ENCODE assay signal across 1 cellular context in genomic region chr2:88139203-88139702, GRCh38.
A peak's percentile ranks its signal among the peaks of the same experiment; 100 is the strongest.
TF ChIP-seq lines count a peak whose summit lies in the region.

No MANE protein-coding gene starts in this region.

TF ChIP-seq in HepG2, 621 proteins besides CTCF, POLR2A, EP300 and RAD21 (continued from another document and continues in another):
- TF ChIP-seq, protein P1, sequence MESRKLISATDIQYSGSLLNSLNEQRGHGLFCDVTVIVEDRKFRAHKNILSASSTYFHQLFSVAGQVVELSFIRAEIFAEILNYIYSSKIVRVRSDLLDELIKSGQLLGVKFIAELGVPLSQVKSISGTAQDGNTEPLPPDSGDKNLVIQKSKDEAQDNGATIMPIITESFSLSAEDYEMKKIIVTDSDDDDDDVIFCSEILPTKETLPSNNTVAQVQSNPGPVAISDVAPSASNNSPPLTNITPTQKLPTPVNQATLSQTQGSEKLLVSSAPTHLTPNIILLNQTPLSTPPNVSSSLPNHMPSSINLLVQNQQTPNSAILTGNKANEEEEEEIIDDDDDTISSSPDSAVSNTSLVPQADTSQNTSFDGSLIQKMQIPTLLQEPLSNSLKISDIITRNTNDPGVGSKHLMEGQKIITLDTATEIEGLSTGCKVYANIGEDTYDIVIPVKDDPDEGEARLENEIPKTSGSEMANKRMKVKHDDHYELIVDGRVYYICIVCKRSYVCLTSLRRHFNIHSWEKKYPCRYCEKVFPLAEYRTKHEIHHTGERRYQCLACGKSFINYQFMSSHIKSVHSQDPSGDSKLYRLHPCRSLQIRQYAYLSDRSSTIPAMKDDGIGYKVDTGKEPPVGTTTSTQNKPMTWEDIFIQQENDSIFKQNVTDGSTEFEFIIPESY (CRISPR knock-in tag; IDR thresholded peaks at IDR 0.05), result 0 out of 2 replicates have a peak, but pooled peaks have one; percentile 20
- TF ChIP-seq SP1 (IDR thresholded peaks at IDR 0.05) (no peak), SP1 (CRISPR knock-in tag; IDR thresholded peaks at IDR 0.05) (0 out of 2 replicates have a peak, but pooled peaks have one; percentile 15), HDAC6 (IDR thresholded peaks at IDR 0.05; ENCODE audit: low read depth, low read length) (no peak), SATB2 (CRISPR knock-in tag; IDR thresholded peaks at IDR 0.05) (no peak), FOXJ3 (CRISPR knock-in tag; IDR thresholded peaks at IDR 0.05; ENCODE audit: borderline replicate concordance) (peak; percentile 89; the same call in 1 of the 2 replicates), SPEN (CRISPR knock-in tag; IDR thresholded peaks at IDR 0.05; ENCODE audit: low read depth) (peak; percentile 29; the same call in 1 of the 2 replicates), ZSCAN25 (CRISPR knock-in tag; IDR thresholded peaks at IDR 0.05) (no peak), HDAC2 (CRISPR knock-in tag; IDR thresholded peaks at IDR 0.05) (peak; percentile 94), SAP130 (CRISPR knock-in tag; IDR thresholded peaks at IDR 0.05; ENCODE audit: low read depth) (peak; percentile 97), NR2F1 (CRISPR knock-in tag; IDR thresholded peaks at IDR 0.05) (peak in 1 of 2 experiments; percentile 85; a peak in 2 of 4 replicates), SRSF1 (optimal IDR thresholded peaks at IDR 0.05; ENCODE audit: low read depth, low read length) (no peak), KAT7 (CRISPR knock-in tag; IDR thresholded peaks at IDR 0.05; ENCODE audit: borderline replicate concordance) (peak; percentile 89), HNRNPUL1 (IDR thresholded peaks at IDR 0.05; ENCODE audit: low read depth, low read length) (peak; percentile 70; the same call in 1 of the 2 replicates), MAFF (IDR thresholded peaks at IDR 0.05; ENCODE audit: low read depth, low read length) (no peak), DMAP1 (CRISPR knock-in tag; IDR thresholded peaks at IDR 0.05) (peak; percentile 55; the same call in 1 of the 2 replicates), ZNF780A (CRISPR knock-in tag; IDR thresholded peaks at IDR 0.05) (no peak), ZNF441 (CRISPR knock-in tag; IDR thresholded peaks at IDR 0.05; ENCODE audit: borderline replicate concordance) (no peak), GATAD1 (CRISPR knock-in tag; IDR thresholded peaks at IDR 0.05) (peak; percentile 25; the same call in 1 of the 2 replicates), MTA1 (CRISPR knock-in tag; IDR thresholded peaks at IDR 0.05; ENCODE audit: borderline replicate concordance) (no peak), ZNF569 (CRISPR knock-in tag; IDR thresholded peaks at IDR 0.05; ENCODE audit: borderline replicate concordance) (no peak), BCL3 (CRISPR knock-in tag; IDR thresholded peaks at IDR 0.05) (no peak), SALL1 (CRISPR knock-in tag; IDR thresholded peaks at IDR 0.05) (peak; percentile 95), MLX (CRISPR knock-in tag; IDR thresholded peaks at IDR 0.05) (peak; percentile 87), ZNF276 (CRISPR knock-in tag; IDR thresholded peaks at IDR 0.05; ENCODE audit: low read depth) (no peak), SNAPC2 (CRISPR knock-in tag; IDR thresholded peaks at IDR 0.05) (no peak), HNRNPLL (IDR thresholded peaks at IDR 0.05; ENCODE audit: low read depth, low read length, poor library complexity, severe bottlenecking) (no peak), ZBTB7A (CRISPR knock-in tag; IDR thresholded peaks at IDR 0.05) (no peak), SKIL (CRISPR knock-in tag; IDR thresholded peaks at IDR 0.05; ENCODE audit: borderline replicate concordance) (no peak), SIN3A (IDR thresholded peaks at IDR 0.05; ENCODE audit: borderline replicate concordance, low read depth, low read length) (0 out of 2 replicates have a peak, but pooled peaks have one; percentile 55), ZNF800 (CRISPR knock-in tag; IDR thresholded peaks at IDR 0.05) (peak; percentile 69; the same call in 1 of the 2 replicates), BORCS8-MEF2B (CRISPR knock-in tag; IDR thresholded peaks at IDR 0.05) (no peak), ZNF292 (CRISPR knock-in tag; IDR thresholded peaks at IDR 0.05; ENCODE audit: borderline replicate concordance, low read depth) (peak; percentile 91; the same call in 1 of the 2 replicates), ZNF234 (CRISPR knock-in tag; conservative IDR thresholded peaks at IDR 0.05) (no peak), NRL (CRISPR knock-in tag; IDR thresholded peaks at IDR 0.05; ENCODE audit: borderline replicate concordance) (no peak), ZNF598 (CRISPR knock-in tag; IDR thresholded peaks at IDR 0.05; ENCODE audit: borderline replicate concordance) (no peak), ZNF589 (CRISPR knock-in tag; conservative IDR thresholded peaks at IDR 0.05) (no peak), AGO2 (optimal IDR thresholded peaks at IDR 0.05; ENCODE audit: low read depth, low read length) (no peak), MLXIP (CRISPR knock-in tag; IDR thresholded peaks at IDR 0.05; ENCODE audit: borderline replicate concordance) (no peak), PCBP1 (IDR thresholded peaks at IDR 0.05; ENCODE audit: borderline replicate concordance, low read depth, low read length) (no peak), GTF2F1 (IDR thresholded peaks at IDR 0.05; ENCODE audit: low read length) (no peak), ZNF577 (CRISPR knock-in tag; IDR thresholded peaks at IDR 0.05; ENCODE audit: borderline replicate concordance, low read depth) (no peak), ZNF232 (CRISPR knock-in tag; IDR thresholded peaks at IDR 0.05; ENCODE audit: borderline replicate concordance) (peak; percentile 84; the same call in 1 of the 2 replicates), ZNF317 (CRISPR knock-in tag; IDR thresholded peaks at IDR 0.05) (0 out of 2 replicates have a peak, but pooled peaks have one; percentile 35)
- TF ChIP-seq, protein P2, sequence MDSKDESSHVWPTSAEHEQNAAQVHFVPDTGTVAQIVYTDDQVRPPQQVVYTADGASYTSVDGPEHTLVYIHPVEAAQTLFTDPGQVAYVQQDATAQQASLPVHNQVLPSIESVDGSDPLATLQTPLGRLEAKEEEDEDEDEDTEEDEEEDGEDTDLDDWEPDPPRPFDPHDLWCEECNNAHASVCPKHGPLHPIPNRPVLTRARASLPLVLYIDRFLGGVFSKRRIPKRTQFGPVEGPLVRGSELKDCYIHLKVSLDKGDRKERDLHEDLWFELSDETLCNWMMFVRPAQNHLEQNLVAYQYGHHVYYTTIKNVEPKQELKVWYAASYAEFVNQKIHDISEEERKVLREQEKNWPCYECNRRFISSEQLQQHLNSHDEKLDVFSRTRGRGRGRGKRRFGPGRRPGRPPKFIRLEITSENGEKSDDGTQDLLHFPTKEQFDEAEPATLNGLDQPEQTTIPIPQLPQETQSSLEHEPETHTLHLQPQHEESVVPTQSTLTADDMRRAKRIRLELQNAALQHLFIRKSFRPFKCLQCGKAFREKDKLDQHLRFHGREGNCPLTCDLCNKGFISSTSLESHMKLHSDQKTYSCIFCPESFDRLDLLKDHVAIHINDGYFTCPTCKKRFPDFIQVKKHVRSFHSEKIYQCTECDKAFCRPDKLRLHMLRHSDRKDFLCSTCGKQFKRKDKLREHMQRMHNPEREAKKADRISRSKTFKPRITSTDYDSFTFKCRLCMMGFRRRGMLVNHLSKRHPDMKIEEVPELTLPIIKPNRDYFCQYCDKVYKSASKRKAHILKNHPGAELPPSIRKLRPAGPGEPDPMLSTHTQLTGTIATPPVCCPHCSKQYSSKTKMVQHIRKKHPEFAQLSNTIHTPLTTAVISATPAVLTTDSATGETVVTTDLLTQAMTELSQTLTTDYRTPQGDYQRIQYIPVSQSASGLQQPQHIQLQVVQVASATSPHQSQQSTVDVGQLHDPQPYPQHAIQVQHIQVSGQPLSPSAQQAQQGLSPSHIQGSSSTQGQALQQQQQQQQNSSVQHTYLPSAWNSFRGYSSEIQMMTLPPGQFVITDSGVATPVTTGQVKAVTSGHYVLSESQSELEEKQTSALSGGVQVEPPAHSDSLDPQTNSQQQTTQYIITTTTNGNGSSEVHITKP (CRISPR knock-in tag; IDR thresholded peaks at IDR 0.05; ENCODE audit: low read depth), result peak; percentile 76; the same call in 1 of the 2 replicates
- TF ChIP-seq, protein P3, sequence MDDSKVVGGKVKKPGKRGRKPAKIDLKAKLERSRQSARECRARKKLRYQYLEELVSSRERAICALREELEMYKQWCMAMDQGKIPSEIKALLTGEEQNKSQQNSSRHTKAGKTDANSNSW (CRISPR knock-in tag; IDR thresholded peaks at IDR 0.05; ENCODE audit: borderline replicate concordance), result no peak
- TF ChIP-seq, protein P4, sequence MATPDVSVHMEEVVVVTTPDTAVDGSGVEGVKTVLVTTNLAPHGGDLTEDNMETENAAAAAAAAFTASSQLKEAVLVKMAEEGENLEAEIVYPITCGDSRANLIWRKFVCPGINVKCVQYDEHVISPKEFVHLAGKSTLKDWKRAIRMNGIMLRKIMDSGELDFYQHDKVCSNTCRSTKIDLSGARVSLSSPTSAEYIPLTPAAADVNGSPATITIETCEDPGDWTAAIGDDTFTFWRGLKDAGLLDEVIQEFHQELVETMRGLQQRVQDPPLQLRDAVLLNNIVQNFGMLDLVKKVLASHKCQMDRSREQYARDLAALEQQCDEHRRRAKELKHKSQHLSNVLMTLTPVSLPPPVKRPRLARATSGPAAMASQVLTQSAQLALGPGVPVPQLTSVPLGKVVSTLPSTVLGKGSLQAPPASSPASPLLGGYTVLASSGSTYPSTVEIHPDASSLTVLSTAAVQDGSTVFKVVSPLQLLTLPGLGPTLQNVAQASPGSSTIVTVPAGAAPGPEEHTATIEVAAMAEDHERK (CRISPR knock-in tag; IDR thresholded peaks at IDR 0.05; ENCODE audit: low read depth), result peak; percentile 45; the same call in 1 of the 2 replicates
